ENCODE assay signal across 1 cellular context in the genomic region with DNA sequence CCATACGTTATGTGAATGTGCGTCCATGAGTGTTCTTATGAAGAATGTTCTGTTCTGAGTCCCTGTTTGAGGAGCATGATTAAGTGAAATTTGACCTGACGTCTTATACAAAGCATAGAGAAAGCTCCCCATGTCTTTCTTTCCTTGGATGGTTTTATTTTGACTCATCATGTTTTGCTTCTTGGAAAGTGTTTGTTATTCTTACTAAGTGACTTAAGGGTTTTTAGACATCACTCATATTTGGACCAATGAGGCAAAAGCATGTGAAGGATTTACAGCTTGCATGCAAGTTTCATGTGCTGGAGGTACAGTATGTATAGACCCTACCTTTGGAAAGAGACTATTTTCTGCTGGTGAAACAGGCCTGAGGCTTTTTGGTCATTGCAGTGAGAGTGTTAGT.
A peak's percentile ranks its signal among the peaks of the same experiment; 100 is the strongest.
TF ChIP-seq lines count a peak whose summit lies in the region.

No MANE protein-coding gene starts in this region.

TF ChIP-seq in HEK293, 187 proteins besides CTCF, POLR2A, EP300 and RAD21 (continued from another document and continues in another):
- TF ChIP-seq, protein P1, sequence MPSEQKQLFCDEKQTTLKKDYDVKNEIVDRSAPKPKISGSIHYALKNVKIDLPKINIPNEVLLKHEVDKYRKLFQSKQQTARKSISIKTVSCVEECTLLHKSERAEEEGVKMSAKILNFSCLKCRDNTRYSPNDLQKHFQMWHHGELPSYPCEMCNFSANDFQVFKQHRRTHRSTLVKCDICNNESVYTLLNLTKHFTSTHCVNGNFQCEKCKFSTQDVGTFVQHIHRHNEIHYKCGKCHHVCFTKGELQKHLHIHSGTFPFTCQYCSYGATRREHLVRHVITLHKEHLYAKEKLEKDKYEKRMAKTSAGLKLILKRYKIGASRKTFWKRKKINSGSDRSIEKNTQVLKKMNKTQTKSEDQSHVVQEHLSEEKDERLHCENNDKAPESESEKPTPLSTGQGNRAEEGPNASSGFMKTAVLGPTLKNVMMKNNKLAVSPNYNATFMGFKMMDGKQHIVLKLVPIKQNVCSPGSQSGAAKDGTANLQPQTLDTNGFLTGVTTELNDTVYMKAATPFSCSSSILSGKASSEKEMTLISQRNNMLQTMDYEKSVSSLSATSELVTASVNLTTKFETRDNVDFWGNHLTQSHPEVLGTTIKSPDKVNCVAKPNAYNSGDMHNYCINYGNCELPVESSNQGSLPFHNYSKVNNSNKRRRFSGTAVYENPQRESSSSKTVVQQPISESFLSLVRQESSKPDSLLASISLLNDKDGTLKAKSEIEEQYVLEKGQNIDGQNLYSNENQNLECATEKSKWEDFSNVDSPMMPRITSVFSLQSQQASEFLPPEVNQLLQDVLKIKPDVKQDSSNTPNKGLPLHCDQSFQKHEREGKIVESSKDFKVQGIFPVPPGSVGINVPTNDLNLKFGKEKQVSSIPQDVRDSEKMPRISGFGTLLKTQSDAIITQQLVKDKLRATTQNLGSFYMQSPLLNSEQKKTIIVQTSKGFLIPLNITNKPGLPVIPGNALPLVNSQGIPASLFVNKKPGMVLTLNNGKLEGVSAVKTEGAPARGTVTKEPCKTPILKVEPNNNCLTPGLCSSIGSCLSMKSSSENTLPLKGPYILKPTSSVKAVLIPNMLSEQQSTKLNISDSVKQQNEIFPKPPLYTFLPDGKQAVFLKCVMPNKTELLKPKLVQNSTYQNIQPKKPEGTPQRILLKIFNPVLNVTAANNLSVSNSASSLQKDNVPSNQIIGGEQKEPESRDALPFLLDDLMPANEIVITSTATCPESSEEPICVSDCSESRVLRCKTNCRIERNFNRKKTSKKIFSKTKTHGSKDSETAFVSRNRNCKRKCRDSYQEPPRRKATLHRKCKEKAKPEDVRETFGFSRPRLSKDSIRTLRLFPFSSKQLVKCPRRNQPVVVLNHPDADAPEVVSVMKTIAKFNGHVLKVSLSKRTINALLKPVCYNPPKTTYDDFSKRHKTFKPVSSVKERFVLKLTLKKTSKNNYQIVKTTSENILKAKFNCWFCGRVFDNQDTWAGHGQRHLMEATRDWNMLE (tag by site-specific recombination; conservative IDR thresholded peaks at IDR 0.05; ENCODE audit: low read depth): no peak
- TF ChIP-seq ZNF133 (tag by site-specific recombination; IDR thresholded peaks at IDR 0.05) (no peak), HOXA7 (CRISPR knock-in tag; IDR thresholded peaks at IDR 0.05; ENCODE audit: borderline replicate concordance) (no peak), ZNF426 (tag by site-specific recombination; IDR thresholded peaks at IDR 0.05) (no peak), SP7 (tag by site-specific recombination; IDR thresholded peaks at IDR 0.05) (peak; percentile 55), ZNF548 (tag by site-specific recombination; IDR thresholded peaks at IDR 0.05) (no peak), ZNF16 (tag by site-specific recombination; IDR thresholded peaks at IDR 0.05; ENCODE audit: low read depth) (no peak), IKZF3 (tag by site-specific recombination; IDR thresholded peaks at IDR 0.05) (peak; percentile 56; the same call in 1 of the 2 replicates), ZNF629 (tag by site-specific recombination; IDR thresholded peaks at IDR 0.05) (peak; percentile 81), TRIM28 (IDR thresholded peaks at IDR 0.05; ENCODE audit: borderline replicate concordance, low read length) (peak; percentile 46; the same call in 1 of the 2 replicates), BCL11A (tag by site-specific recombination; IDR thresholded peaks at IDR 0.05; ENCODE audit: low read depth) (peak; percentile 32; the same call in 1 of the 2 replicates), ZNF600 (tag by site-specific recombination; IDR thresholded peaks at IDR 0.05) (no peak), ZNF701 (tag by site-specific recombination; IDR thresholded peaks at IDR 0.05) (no peak), ZNF473 (tag by site-specific recombination; IDR thresholded peaks at IDR 0.05) (no peak), SP3 (tag by site-specific recombination; IDR thresholded peaks at IDR 0.05) (no peak), ZNF169 (tag by site-specific recombination; IDR thresholded peaks at IDR 0.05) (no peak), ZNF555 (tag by site-specific recombination; conservative IDR thresholded peaks at IDR 0.05) (no peak), BCL11B (tag by site-specific recombination; IDR thresholded peaks at IDR 0.05; ENCODE audit: low read depth) (no peak), ZNF658 (tag by site-specific recombination; IDR thresholded peaks at IDR 0.05) (no peak), ZNF155 (tag by site-specific recombination; IDR thresholded peaks at IDR 0.05) (no peak), ZNF138 (tag by site-specific recombination; IDR thresholded peaks at IDR 0.05; ENCODE audit: borderline replicate concordance) (no peak), ZEB2 (tag by site-specific recombination; IDR thresholded peaks at IDR 0.05) (peak; percentile 82), ZBTB48 (tag by site-specific recombination; IDR thresholded peaks at IDR 0.05) (no peak), ZBTB8A (tag by site-specific recombination; IDR thresholded peaks at IDR 0.05) (no peak), ZNF843 (tag by site-specific recombination; IDR thresholded peaks at IDR 0.05) (peak; percentile 89), SP2 (tag by site-specific recombination; IDR thresholded peaks at IDR 0.05) (peak; percentile 53), ZBTB20 (tag by site-specific recombination; IDR thresholded peaks at IDR 0.05) (no peak)
- TF ChIP-seq, protein P2, sequence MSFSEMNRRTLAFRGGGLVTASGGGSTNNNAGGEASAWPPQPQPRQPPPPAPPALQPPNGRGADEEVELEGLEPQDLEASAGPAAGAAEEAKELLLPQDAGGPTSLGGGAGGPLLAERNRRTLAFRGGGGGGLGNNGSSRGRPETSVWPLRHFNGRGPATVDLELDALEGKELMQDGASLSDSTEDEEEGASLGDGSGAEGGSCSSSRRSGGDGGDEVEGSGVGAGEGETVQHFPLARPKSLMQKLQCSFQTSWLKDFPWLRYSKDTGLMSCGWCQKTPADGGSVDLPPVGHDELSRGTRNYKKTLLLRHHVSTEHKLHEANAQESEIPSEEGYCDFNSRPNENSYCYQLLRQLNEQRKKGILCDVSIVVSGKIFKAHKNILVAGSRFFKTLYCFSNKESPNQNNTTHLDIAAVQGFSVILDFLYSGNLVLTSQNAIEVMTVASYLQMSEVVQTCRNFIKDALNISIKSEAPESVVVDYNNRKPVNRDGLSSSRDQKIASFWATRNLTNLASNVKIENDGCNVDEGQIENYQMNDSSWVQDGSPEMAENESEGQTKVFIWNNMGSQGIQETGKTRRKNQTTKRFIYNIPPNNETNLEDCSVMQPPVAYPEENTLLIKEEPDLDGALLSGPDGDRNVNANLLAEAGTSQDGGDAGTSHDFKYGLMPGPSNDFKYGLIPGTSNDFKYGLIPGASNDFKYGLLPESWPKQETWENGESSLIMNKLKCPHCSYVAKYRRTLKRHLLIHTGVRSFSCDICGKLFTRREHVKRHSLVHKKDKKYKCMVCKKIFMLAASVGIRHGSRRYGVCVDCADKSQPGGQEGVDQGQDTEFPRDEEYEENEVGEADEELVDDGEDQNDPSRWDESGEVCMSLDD (tag by site-specific recombination; IDR thresholded peaks at IDR 0.05): no peak
- TF ChIP-seq, protein P3, sequence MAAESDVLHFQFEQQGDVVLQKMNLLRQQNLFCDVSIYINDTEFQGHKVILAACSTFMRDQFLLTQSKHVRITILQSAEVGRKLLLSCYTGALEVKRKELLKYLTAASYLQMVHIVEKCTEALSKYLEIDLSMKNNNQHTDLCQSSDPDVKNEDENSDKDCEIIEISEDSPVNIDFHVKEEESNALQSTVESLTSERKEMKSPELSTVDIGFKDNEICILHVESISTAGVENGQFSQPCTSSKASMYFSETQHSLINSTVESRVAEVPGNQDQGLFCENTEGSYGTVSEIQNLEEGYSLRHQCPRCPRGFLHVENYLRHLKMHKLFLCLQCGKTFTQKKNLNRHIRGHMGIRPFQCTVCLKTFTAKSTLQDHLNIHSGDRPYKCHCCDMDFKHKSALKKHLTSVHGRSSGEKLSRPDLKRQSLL (tag by site-specific recombination; IDR thresholded peaks at IDR 0.05): no peak
- TF ChIP-seq, protein P4, sequence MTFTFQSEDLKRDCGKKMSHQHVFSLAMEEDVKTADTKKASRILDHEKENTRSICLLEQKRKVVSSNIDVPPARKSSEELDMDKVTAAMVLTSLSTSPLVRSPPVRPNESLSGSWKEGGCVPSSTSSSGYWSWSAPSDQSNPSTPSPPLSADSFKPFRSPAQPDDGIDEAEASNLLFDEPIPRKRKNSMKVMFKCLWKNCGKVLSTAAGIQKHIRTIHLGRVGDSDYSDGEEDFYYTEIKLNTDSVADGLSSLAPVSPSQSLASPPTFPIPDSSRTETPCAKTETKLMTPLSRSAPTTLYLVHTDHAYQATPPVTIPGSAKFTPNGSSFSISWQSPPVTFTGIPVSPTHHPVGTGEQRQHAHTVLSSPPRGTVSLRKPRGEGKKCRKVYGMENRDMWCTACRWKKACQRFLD (tag by site-specific recombination; IDR thresholded peaks at IDR 0.05): no peak
- TF ChIP-seq, protein P5, sequence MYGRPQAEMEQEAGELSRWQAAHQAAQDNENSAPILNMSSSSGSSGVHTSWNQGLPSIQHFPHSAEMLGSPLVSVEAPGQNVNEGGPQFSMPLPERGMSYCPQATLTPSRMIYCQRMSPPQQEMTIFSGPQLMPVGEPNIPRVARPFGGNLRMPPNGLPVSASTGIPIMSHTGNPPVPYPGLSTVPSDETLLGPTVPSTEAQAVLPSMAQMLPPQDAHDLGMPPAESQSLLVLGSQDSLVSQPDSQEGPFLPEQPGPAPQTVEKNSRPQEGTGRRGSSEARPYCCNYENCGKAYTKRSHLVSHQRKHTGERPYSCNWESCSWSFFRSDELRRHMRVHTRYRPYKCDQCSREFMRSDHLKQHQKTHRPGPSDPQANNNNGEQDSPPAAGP (tag by site-specific recombination; IDR thresholded peaks at IDR 0.05): no peak
- TF ChIP-seq, protein P6, sequence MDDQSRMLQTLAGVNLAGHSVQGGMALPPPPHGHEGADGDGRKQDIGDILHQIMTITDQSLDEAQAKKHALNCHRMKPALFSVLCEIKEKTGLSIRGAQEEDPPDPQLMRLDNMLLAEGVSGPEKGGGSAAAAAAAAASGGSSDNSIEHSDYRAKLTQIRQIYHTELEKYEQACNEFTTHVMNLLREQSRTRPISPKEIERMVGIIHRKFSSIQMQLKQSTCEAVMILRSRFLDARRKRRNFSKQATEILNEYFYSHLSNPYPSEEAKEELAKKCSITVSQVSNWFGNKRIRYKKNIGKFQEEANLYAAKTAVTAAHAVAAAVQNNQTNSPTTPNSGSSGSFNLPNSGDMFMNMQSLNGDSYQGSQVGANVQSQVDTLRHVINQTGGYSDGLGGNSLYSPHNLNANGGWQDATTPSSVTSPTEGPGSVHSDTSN (CRISPR knock-in tag; IDR thresholded peaks at IDR 0.05): no peak
- TF ChIP-seq, protein P7, sequence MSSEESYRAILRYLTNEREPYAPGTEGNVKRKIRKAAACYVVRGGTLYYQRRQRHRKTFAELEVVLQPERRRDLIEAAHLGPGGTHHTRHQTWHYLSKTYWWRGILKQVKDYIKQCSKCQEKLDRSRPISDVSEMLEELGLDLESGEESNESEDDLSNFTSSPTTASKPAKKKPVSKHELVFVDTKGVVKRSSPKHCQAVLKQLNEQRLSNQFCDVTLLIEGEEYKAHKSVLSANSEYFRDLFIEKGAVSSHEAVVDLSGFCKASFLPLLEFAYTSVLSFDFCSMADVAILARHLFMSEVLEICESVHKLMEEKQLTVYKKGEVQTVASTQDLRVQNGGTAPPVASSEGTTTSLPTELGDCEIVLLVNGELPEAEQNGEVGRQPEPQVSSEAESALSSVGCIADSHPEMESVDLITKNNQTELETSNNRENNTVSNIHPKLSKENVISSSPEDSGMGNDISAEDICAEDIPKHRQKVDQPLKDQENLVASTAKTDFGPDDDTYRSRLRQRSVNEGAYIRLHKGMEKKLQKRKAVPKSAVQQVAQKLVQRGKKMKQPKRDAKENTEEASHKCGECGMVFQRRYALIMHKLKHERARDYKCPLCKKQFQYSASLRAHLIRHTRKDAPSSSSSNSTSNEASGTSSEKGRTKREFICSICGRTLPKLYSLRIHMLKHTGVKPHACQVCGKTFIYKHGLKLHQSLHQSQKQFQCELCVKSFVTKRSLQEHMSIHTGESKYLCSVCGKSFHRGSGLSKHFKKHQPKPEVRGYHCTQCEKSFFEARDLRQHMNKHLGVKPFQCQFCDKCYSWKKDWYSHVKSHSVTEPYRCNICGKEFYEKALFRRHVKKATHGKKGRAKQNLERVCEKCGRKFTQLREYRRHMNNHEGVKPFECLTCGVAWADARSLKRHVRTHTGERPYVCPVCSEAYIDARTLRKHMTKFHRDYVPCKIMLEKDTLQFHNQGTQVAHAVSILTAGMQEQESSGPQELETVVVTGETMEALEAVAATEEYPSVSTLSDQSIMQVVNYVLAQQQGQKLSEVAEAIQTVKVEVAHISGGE (tag by site-specific recombination; conservative IDR thresholded peaks at IDR 0.05; ENCODE audit: low read depth): no peak
- TF ChIP-seq, protein P8, sequence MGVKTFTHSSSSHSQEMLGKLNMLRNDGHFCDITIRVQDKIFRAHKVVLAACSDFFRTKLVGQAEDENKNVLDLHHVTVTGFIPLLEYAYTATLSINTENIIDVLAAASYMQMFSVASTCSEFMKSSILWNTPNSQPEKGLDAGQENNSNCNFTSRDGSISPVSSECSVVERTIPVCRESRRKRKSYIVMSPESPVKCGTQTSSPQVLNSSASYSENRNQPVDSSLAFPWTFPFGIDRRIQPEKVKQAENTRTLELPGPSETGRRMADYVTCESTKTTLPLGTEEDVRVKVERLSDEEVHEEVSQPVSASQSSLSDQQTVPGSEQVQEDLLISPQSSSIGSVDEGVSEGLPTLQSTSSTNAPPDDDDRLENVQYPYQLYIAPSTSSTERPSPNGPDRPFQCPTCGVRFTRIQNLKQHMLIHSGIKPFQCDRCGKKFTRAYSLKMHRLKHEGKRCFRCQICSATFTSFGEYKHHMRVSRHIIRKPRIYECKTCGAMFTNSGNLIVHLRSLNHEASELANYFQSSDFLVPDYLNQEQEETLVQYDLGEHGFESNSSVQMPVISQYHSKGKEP (tag by site-specific recombination; IDR thresholded peaks at IDR 0.05): peak; percentile 74
- TF ChIP-seq, protein P9, sequence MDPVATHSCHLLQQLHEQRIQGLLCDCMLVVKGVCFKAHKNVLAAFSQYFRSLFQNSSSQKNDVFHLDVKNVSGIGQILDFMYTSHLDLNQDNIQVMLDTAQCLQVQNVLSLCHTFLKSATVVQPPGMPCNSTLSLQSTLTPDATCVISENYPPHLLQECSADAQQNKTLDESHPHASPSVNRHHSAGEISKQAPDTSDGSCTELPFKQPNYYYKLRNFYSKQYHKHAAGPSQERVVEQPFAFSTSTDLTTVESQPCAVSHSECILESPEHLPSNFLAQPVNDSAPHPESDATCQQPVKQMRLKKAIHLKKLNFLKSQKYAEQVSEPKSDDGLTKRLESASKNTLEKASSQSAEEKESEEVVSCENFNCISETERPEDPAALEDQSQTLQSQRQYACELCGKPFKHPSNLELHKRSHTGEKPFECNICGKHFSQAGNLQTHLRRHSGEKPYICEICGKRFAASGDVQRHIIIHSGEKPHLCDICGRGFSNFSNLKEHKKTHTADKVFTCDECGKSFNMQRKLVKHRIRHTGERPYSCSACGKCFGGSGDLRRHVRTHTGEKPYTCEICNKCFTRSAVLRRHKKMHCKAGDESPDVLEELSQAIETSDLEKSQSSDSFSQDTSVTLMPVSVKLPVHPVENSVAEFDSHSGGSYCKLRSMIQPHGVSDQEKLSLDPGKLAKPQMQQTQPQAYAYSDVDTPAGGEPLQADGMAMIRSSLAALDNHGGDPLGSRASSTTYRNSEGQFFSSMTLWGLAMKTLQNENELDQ (tag by site-specific recombination; IDR thresholded peaks at IDR 0.05; ENCODE audit: low read depth): no peak
